9 cellular contexts compared by ENCODE assay signal in genomic region chrX:30308263-30309138, GRCh38. TPM values are rescaled to one million over a fixed set of nuclear protein-coding genes. Genes with fewer than 3 reads are reported as not detected.
DNase-seq lines count a peak whose midpoint lies in the region; ATAC-seq, FAIRE-seq and TF ChIP-seq lines count a peak whose summit lies in the region.
"Had no signal": no experiment of that assay in that cellular context is flagged by ENCODE, and none has a peak within 500 bp of the region (broad histone marks: within the 10 kb centered on the region; RNA-seq: fewer than 3 reads in every experiment).

No MANE protein-coding gene starts in this region.

- H3K9ac ChIP-seq in neuronal stem cell (ENCODE audit: low read depth, low read length, poor library complexity) = peak overlapping the region; percentile 70

- H2BK12ac ChIP-seq in neuronal stem cell (ENCODE audit: low read length) = no peak overlapping the region

- TF ChIP-seq POLR2A in GM12892 (IDR thresholded peaks at IDR 0.05; ENCODE audit: low read depth, low read length) = no peak

- TF ChIP-seq CTCF in GM06990 (IDR thresholded peaks at IDR 0.05; ENCODE audit: insufficient read depth, low read length, poor library complexity, severe bottlenecking) (peak; percentile 17), dorsolateral prefrontal cortex (IDR thresholded peaks at IDR 0.05 in 54 of 56, conservative IDR thresholded peaks at IDR 0.05 in 2 of 56; ENCODE audit: low read depth in 1 of 56, partially characterized antibody in 56 of 56) (peak in 26 of 56 donors; percentile 3 to 42 (median 23))

- H3K79me1 ChIP-seq in neuronal stem cell (ENCODE audit: low read depth, low read length) = no peaks in the 10 kb centered on the region

- no peak for ATAC-seq in GM18858 (IDR thresholded peaks at IDR 0.05; ENCODE audit: unreplicated experiment)

- H3K4me2 ChIP-seq in neuronal stem cell (ENCODE audit: insufficient read depth, low read length, poor library complexity, severe bottlenecking) = peak overlapping the region; percentile 69

- intact Hi-C loops in dorsolateral prefrontal cortex (cut with DNase I) = no loop called here

- no peaks in the 10 kb centered on the region for H3K36me3 ChIP-seq in GM06990 (ENCODE audit: control insufficient read depth, insufficient read depth, low read length)
- no peaks in the 10 kb centered on the region for H3K36me3 ChIP-seq in neuronal stem cell (replicated peaks in 1 of 2; ENCODE audit: control insufficient read depth in 2 of 2, insufficient read depth in 2 of 2, low read length in 2 of 2)

- peak overlapping the region; percentile 57 for H3K18ac ChIP-seq in neuronal stem cell (ENCODE audit: low read length)

- H2BK120ac ChIP-seq in neuronal stem cell (ENCODE audit: low read depth, low read length) = no peak overlapping the region

- H3K4me3 ChIP-seq in GM06990 (replicated peaks; ENCODE audit: low read depth, low read length) (no peak overlapping the region), dorsolateral prefrontal cortex (peak overlapping the region in 57 of 59 donors; percentile 6 to 62 (median 39)), neuronal stem cell (ENCODE audit: low read length in 2 of 2) (peak overlapping the region in 1 of 2 donors; percentile 81)

- H3K27ac ChIP-seq in dorsolateral prefrontal cortex (no peak overlapping the region), neuronal stem cell (replicated peaks; ENCODE audit: low read length) (no peak overlapping the region)
- H3K27ac ChIP-seq: epithelial cell of prostate had no signal

- no peak overlapping the region for H4K8ac ChIP-seq in neuronal stem cell (ENCODE audit: low read depth, low read length)

- no peak overlapping the region for H3K4ac ChIP-seq in neuronal stem cell (ENCODE audit: low read length)

- H2BK15ac ChIP-seq in neuronal stem cell (ENCODE audit: low read length) = no peak overlapping the region

- H4K91ac ChIP-seq in neuronal stem cell (ENCODE audit: low read depth, low read length, poor library complexity) = no peak overlapping the region

- H2AK5ac ChIP-seq in neuronal stem cell (ENCODE audit: low read depth, low read length) = no peak overlapping the region

- DNase-seq in GM06990 (ENCODE audit: extremely low read depth, insufficient read length) (no peak), NCI-H1092 (lab: John Stamatoyannopoulos, UW) (peak; percentile 52), dorsolateral prefrontal cortex (peak in 3 of 10 donors; percentile 7 to 41 (median 20)), neuronal stem cell (ENCODE audit: low spot score) (peak; percentile 9), GM12892 (ENCODE audit: insufficient read length) (no peak), CD1c-positive myeloid dendritic cell (ENCODE audit: extremely low spot score) (no peak)
- no peak for DNase-seq in activated CD8-positive, alpha-beta memory T cell treated with anti-CD3 and anti-CD28 coated beads for 24 hours

- no peak overlapping the region for H3K23ac ChIP-seq in neuronal stem cell (ENCODE audit: low read depth, low read length, poor library complexity)

- no peaks in the 10 kb centered on the region for H3K4me1 ChIP-seq in neuronal stem cell (ENCODE audit: control insufficient read depth in 2 of 2, insufficient read depth in 1 of 2, low read depth in 1 of 2, low read length in 2 of 2)

- H2AFZ ChIP-seq in neuronal stem cell (ENCODE audit: low read length) = peak overlapping the region; percentile 59

- FAIRE-seq in GM12892 (lab: Jason Lieb, UNC) = no peak

- H3K14ac ChIP-seq in neuronal stem cell (ENCODE audit: low read length) = no peak overlapping the region

- H2BK5ac ChIP-seq in neuronal stem cell (ENCODE audit: low read length) = no peak overlapping the region

- no peaks in the 10 kb centered on the region for H3K9me3 ChIP-seq in neuronal stem cell (replicated peaks in 1 of 2; ENCODE audit: control insufficient read depth in 2 of 2, insufficient read depth in 1 of 2, low read depth in 1 of 2, low read length in 2 of 2)

- no peaks in the 10 kb centered on the region; the same call in 1 of the 2 replicates for H3K27me3 ChIP-seq in GM06990 (replicated peaks; ENCODE audit: control insufficient read depth, insufficient read depth, low read length)
- H3K27me3 ChIP-seq in dorsolateral prefrontal cortex = peaks cover 0 to 75% (median 30%) of the 10 kb centered on the region in 45 donors
- H3K27me3 ChIP-seq in neuronal stem cell (ENCODE audit: control insufficient read depth in 3 of 3, insufficient read depth in 3 of 3, low read depth in 1 of 3, low read length in 3 of 3) = peaks cover 0 to 55% (median 24%) of the 10 kb centered on the region in 3 experiments

- WGBS in neuronal stem cell (ENCODE audit: extremely low coverage in 2 of 2, insufficient read length in 2 of 2, insufficient replicate concordance in 1 of 2), 2 donors = no CpG with 5 or more reads among the region's 71 CpGs

RNA-seq across cellular contexts. Expression of gene NR0B1, which starts 0.7 kb away (rescaled TPM):
- 1 to 10 TPM in 13 of 120 experiments, under 1 TPM in 80, not detected in 27; 0.19 to 1.7 (median 0.55) TPM for total RNA-seq in dorsolateral prefrontal cortex
- polyA plus RNA-seq in neuronal stem cell (2013, experiment 1 of 2) = 0.08 TPM
- polyA plus RNA-seq in neuronal stem cell (2013, experiment 2 of 2) = 0.06 TPM
- not detected for polyA plus RNA-seq in GM12892 (2012; ENCODE audit: missing spikeins)

Comparison
In these comparisons a context has a peak if more than half of its experiments do, and no peak if none do; other contexts are left out.
1. DNase-seq: peak in NCI-H1092 (single experiment) and neuronal stem cell (single experiment); none in GM06990 (single experiment), activated CD8-positive, alpha-beta memory T cell treated with anti-CD3 and anti-CD28 coated beads for 24 hours (single experiment), GM12892 (single experiment) and CD1c-positive myeloid dendritic cell (single experiment).